8 cellular contexts compared by ENCODE assay signal in genomic region chr9:99059074-99059894, GRCh38. TPM values are rescaled to one million over a fixed set of nuclear protein-coding genes. Genes with fewer than 3 reads are reported as not detected.
DNase-seq lines count a peak whose midpoint lies in the region; ATAC-seq and TF ChIP-seq lines count a peak whose summit lies in the region.

No MANE protein-coding gene starts in this region.

- H3K27me3 Mint-ChIP-seq in activated CD8-positive, alpha-beta T cell treated with anti-CD3 and anti-CD28 coated beads, Interleukin-2, amount 10 ng/mL, durations not matched to agents 7 days and 5 days (ENCODE audit: low read depth) = no peaks in the 10 kb centered on the region
- H3K27me3 Mint-ChIP-seq in naive B cell (no peaks in the 10 kb centered on the region), endothelial cell (ENCODE audit: unreplicated experiment) (no peaks in the 10 kb centered on the region)

- WGBS in testis, 2 donors = 69 to 76% methylated on average over 7 of the region's 7 CpGs

- TF ChIP-seq POLR2A in testis (IDR thresholded peaks at IDR 0.05) = no peak

- H3K36me3 Mint-ChIP-seq in activated CD8-positive, alpha-beta T cell treated with anti-CD3 and anti-CD28 coated beads, Interleukin-2, amount 10 ng/mL, durations not matched to agents 7 days and 5 days (ENCODE audit: low read depth) = peaks cover 42% of the 10 kb centered on the region
- H3K36me3 Mint-ChIP-seq in naive B cell (peaks cover 0 to 2% of the 10 kb centered on the region in 2 donors), endothelial cell (ENCODE audit: low read depth, unreplicated experiment) (peaks cover 22% of the 10 kb centered on the region)

- POLR2A ChIA-PET in activated CD8-positive, alpha-beta T cell treated with anti-CD3 and anti-CD28 coated beads, Interleukin-2, amount 10 ng/mL, durations not matched to agents 7 days and 5 days (lab: Charles Lee) = interaction anchor here (0.6 to 3.7 kb wide), 13 partner anchors 12 to 1290 kb away, joined by 3 to 37 read pairs (median 4); partner anchors contain the start of gene TGFBR1

- peak overlapping the region; percentile 98 for H3K27ac Mint-ChIP-seq in activated CD8-positive, alpha-beta T cell treated with anti-CD3 and anti-CD28 coated beads, Interleukin-2, amount 10 ng/mL, durations not matched to agents 7 days and 5 days
- H3K27ac Mint-ChIP-seq in naive B cell (peak overlapping the region; percentile 69 to 96 (median 88)), endothelial cell (ENCODE audit: unreplicated experiment) (no peak overlapping the region)

- intact Hi-C loops in testis (cut with DNase I; ENCODE audit: low total_unique reads) = no loop called here

- peaks cover 6% of the 10 kb centered on the region for H3K9me3 Mint-ChIP-seq in activated CD8-positive, alpha-beta T cell treated with anti-CD3 and anti-CD28 coated beads, Interleukin-2, amount 10 ng/mL, durations not matched to agents 7 days and 5 days (ENCODE audit: insufficient read depth)
- peaks cover 0 to 3% (median 0%) of the 10 kb centered on the region in 7 donors for H3K9me3 Mint-ChIP-seq in naive B cell
- H3K9me3 Mint-ChIP-seq in endothelial cell (ENCODE audit: unreplicated experiment) = no peaks in the 10 kb centered on the region

- no peak overlapping the region for H3K4me3 ChIP-seq in BLaER1
- no peak overlapping the region for H3K4me3 ChIP-seq in testis

- H3K9ac ChIP-seq in BLaER1 = peak overlapping the region; percentile 39; the same call in 1 of the 2 replicates

- H3K4me3 Mint-ChIP-seq in activated CD8-positive, alpha-beta T cell treated with anti-CD3 and anti-CD28 coated beads, Interleukin-2, amount 10 ng/mL, durations not matched to agents 7 days and 5 days = peak overlapping the region; percentile 78
- H3K4me3 Mint-ChIP-seq in naive B cell (peak overlapping the region; percentile 62 to 92 (median 83)), endothelial cell (ENCODE audit: unreplicated experiment) (no peak overlapping the region)

- no peaks in the 10 kb centered on the region for H3K36me3 ChIP-seq in BLaER1
- no peaks in the 10 kb centered on the region for H3K36me3 ChIP-seq in testis (ENCODE audit: low read depth, missing control alignments)

- H3K27me3 ChIP-seq in BLaER1 (no peaks in the 10 kb centered on the region), testis (no peaks in the 10 kb centered on the region)

- TF ChIP-seq CTCF in endothelial cell (IDR thresholded peaks at IDR 0.05; ENCODE audit: unreplicated experiment) = no peak
- no peak for TF ChIP-seq CTCF in testis (IDR thresholded peaks at IDR 0.05)

- H3K4me1 Mint-ChIP-seq in activated CD8-positive, alpha-beta T cell treated with anti-CD3 and anti-CD28 coated beads, Interleukin-2, amount 10 ng/mL, durations not matched to agents 7 days and 5 days (ENCODE audit: low read depth) = peaks cover 82% of the 10 kb centered on the region
- H3K4me1 Mint-ChIP-seq in naive B cell (peaks cover 49 to 60% (median 52%) of the 10 kb centered on the region in 3 donors), endothelial cell (ENCODE audit: unreplicated experiment) (peaks cover 14% of the 10 kb centered on the region)

- peak; percentile 58 for DNase-seq in activated CD8-positive, alpha-beta T cell treated with anti-CD3 and anti-CD28 coated beads, Interleukin-2, amount 10 ng/mL, durations not matched to agents 7 days and 5 days
- DNase-seq in naive B cell = peak; percentile 74
- no peak for DNase-seq in endothelial cell (ENCODE audit: low spot score)
- DNase-seq in testis = no peak
- no peak for DNase-seq in foreskin melanocyte

- H3K4me1 ChIP-seq in BLaER1 (peaks cover 42% of the 10 kb centered on the region), testis (no peaks in the 10 kb centered on the region)

- peaks cover 14% of the 10 kb centered on the region; the same call in 1 of the 2 replicates for H4K20me1 ChIP-seq in BLaER1

- peak overlapping the region; percentile 81 for H3K4me2 ChIP-seq in BLaER1

- H3K9me3 ChIP-seq in BLaER1 = no peaks in the 10 kb centered on the region
- H3K9me3 ChIP-seq in testis = no peaks in the 10 kb centered on the region

- ATAC-seq in GM19328 (IDR thresholded peaks at IDR 0.05; ENCODE audit: unreplicated experiment) = peak; percentile 69
- peak; percentile 55 for ATAC-seq in HG03460 (IDR thresholded peaks at IDR 0.05; ENCODE audit: unreplicated experiment)
- ATAC-seq in activated CD8-positive, alpha-beta T cell treated with anti-CD3 and anti-CD28 coated beads, Interleukin-2, amount 10 ng/mL, durations not matched to agents 7 days and 5 days = peak; percentile 57
- peak; percentile 91 to 92 for ATAC-seq in naive B cell (ENCODE audit: low read depth in 2 of 2)

- H3K27ac ChIP-seq in BLaER1 = peak overlapping the region; percentile 69
- peak overlapping the region in 1 of 2 donors; percentile 38 for H3K27ac ChIP-seq in testis

- CTCF ChIA-PET in activated CD8-positive, alpha-beta T cell treated with anti-CD3 and anti-CD28 coated beads, Interleukin-2, amount 10 ng/mL, durations not matched to agents 7 days and 5 days (lab: Charles Lee) = interaction anchor here (0.5 to 3.2 kb wide), 19 partner anchors 9 to 211 kb away, joined by 3 to 43 read pairs (median 5); partner anchors contain the start of gene TGFBR1

RNA-seq across cellular contexts. Expression of gene TGFBR1, which starts 45.6 kb away (rescaled TPM):
- 10 to 100 TPM; 90.1 to 90.9 TPM for total RNA-seq in activated CD8-positive, alpha-beta T cell treated with anti-CD3 and anti-CD28 coated beads, Interleukin-2, amount 10 ng/mL, durations not matched to agents 7 days and 5 days
- polyA plus RNA-seq in naive B cell (ENCODE audit: low read depth in 6 of 6) = 10 to 100 TPM in 4 of 6 donors, 1 to 10 TPM in 2; 6.6 to 14.6 (median 11.3) TPM
- total RNA-seq in endothelial cell (ENCODE audit: unreplicated experiment) = 206 TPM
- 10 to 100 TPM; 20.9 to 28.7 TPM for total RNA-seq in testis
- polyA plus RNA-seq in testis (ENCODE audit: insufficient read depth, low read depth, low replicate concordance) = 30.8 TPM

Comparison
In these comparisons a context has a peak if more than half of its experiments do, and no peak if none do; other contexts are left out.
1. DNase-seq: peak in activated CD8-positive, alpha-beta T cell treated with anti-CD3 and anti-CD28 coated beads, Interleukin-2, amount 10 ng/mL, durations not matched to agents 7 days and 5 days (single experiment) and naive B cell (single experiment); none in endothelial cell (single experiment), testis (single experiment) and foreskin melanocyte (single experiment).
2. Peak in every context shown above with its lines, with median percentiles within 50 percentile points of each other: ATAC-seq.